ENCODE assay signal across 23 cellular contexts in genomic region chr1:15946546-15947381, GRCh38. TPM values are rescaled to one million over a fixed set of nuclear protein-coding genes. Genes with fewer than 3 reads are reported as not detected.
DNase-seq lines count a peak whose midpoint lies in the region.
"Had no signal": no experiment of that assay in that cellular context is flagged by ENCODE, and none has a peak within 500 bp of the region (broad histone marks: within the 10 kb centered on the region; RNA-seq: fewer than 3 reads in every experiment).

No MANE protein-coding gene starts in this region.

- no peak overlapping the region for H3K23ac ChIP-seq in trophoblast cell (ENCODE audit: low read length)

- intact Hi-C loops in CD4-positive, alpha-beta memory T cell (cut with micrococcal nuclease), result no loop called here

- H3K4me3 ChIP-seq in CD4-positive, alpha-beta memory T cell (ENCODE audit: low read length in 2 of 2), result no peak overlapping the region
- H3K4me3 ChIP-seq in trophoblast cell (ENCODE audit: low read depth, low read length), result no peak overlapping the region
- H3K4me3 ChIP-seq: heart right ventricle, right lobe of liver, thyroid gland had no signal

- H3K4me3 Mint-ChIP-seq in CD4-positive, alpha-beta memory T cell, result no peak overlapping the region
- peak overlapping the region in 2 of 4 donors; percentile 49 to 68 for H3K4me3 Mint-ChIP-seq in IgD-negative memory B cell
- H3K4me3 Mint-ChIP-seq in T-helper 2 cell treated with Interferon-gamma antibody and Interleukin-4, amounts not matched to agents 5 μg/mL and 100 μg/mL, for 36 hours, result no peak overlapping the region

- no peaks in the 10 kb centered on the region for H3K27me3 ChIP-seq in CD4-positive, alpha-beta memory T cell (ENCODE audit: insufficient read depth, low read length)
- H3K27me3 ChIP-seq in trophoblast cell (ENCODE audit: insufficient read depth, low read length), result no peaks in the 10 kb centered on the region
- H3K27me3 ChIP-seq: brain microvascular endothelial cell, heart right ventricle, right lobe of liver, thyroid gland had no signal

- CTCF ChIA-PET in CD4-positive, alpha-beta memory T cell (lab: Charles Lee; ENCODE audit: partially characterized antibody), result no interaction called here

- no CpG with 5 or more reads among the region's 18 CpGs for whole genome bisulfite sequencing in trophoblast cell (ENCODE audit: extremely low coverage, insufficient coverage, insufficient read length)

- H3K79me1 ChIP-seq in trophoblast cell (ENCODE audit: low read length), result no peaks in the 10 kb centered on the region

- H3K36me3 ChIP-seq in CD4-positive, alpha-beta memory T cell (ENCODE audit: insufficient read depth, low read length), result peaks cover 48% of the 10 kb centered on the region
- peaks cover 67 to 70% of the 10 kb centered on the region in 2 experiments for H3K36me3 ChIP-seq in trophoblast cell (ENCODE audit: control insufficient read depth in 1 of 2, insufficient read depth in 2 of 2, low read length in 2 of 2)

- DNase-seq in CD4-positive, alpha-beta memory T cell, result no peak
- DNase-seq in cerebellum (ENCODE audit: low spot score) (peak; percentile 37), trophoblast cell (no peak), retina (no peak)
- no peak for DNase-seq in NK-92 treated with Interleukin-12 subunit alpha and Interleukin-12 subunit beta, amount 100 ng/mL, for 24 hours (lab: John Stamatoyannopoulos, UW)
- no peak for DNase-seq in T-helper 2 cell treated with Interferon-gamma antibody and Interleukin-4, amounts not matched to agents 5 μg/mL and 100 μg/mL, for 36 hours (ENCODE audit: low spot score)
- DNase-seq: brain microvascular endothelial cell; DMS79; HCEC 1CT; heart right ventricle; mesendoderm; NCI-H187 treated with DMSO at 0.1 percent for 48 hours; NCI-H510A; nucleus accumbens; right lobe of liver; stimulated activated CD4-positive, alpha-beta T cell treated with anti-CD3 and anti-CD28 coated beads, Interleukin-2, amount 100 ng/mL, for 24 hours; T-helper 9 cell; thyroid gland had no signal

- H2AFZ ChIP-seq in trophoblast cell (ENCODE audit: insufficient read depth, low read length, poor library complexity), result no peak overlapping the region

- no peak overlapping the region for H3K27ac ChIP-seq in CD4-positive, alpha-beta memory T cell (ENCODE audit: low read depth, low read length)
- no peak overlapping the region for H3K27ac ChIP-seq in trophoblast cell (ENCODE audit: low read depth, low read length)
- H3K27ac ChIP-seq: brain microvascular endothelial cell, right lobe of liver had no signal

- peaks cover 16 to 47% of the 10 kb centered on the region in 2 donors for H3K36me3 Mint-ChIP-seq in CD4-positive, alpha-beta memory T cell
- peaks cover 3% of the 10 kb centered on the region for H3K36me3 Mint-ChIP-seq in IgD-negative memory B cell
- H3K36me3 Mint-ChIP-seq in T-helper 2 cell treated with Interferon-gamma antibody and Interleukin-4, amounts not matched to agents 5 μg/mL and 100 μg/mL, for 36 hours (ENCODE audit: low read depth), result peaks cover 15% of the 10 kb centered on the region

- no peak overlapping the region for H2BK120ac ChIP-seq in trophoblast cell (ENCODE audit: insufficient read depth, low read length, poor library complexity)

- no peak overlapping the region for H2BK12ac ChIP-seq in trophoblast cell (ENCODE audit: low read length)

- H3K27ac Mint-ChIP-seq in CD4-positive, alpha-beta memory T cell, result peak overlapping the region; percentile 42 to 96 (median 75)
- H3K27ac Mint-ChIP-seq in IgD-negative memory B cell, result peak overlapping the region; percentile 39 to 73 (median 67)
- H3K27ac Mint-ChIP-seq in T-helper 2 cell treated with Interferon-gamma antibody and Interleukin-4, amounts not matched to agents 5 μg/mL and 100 μg/mL, for 36 hours, result no peak overlapping the region

- H3K9me3 ChIP-seq in CD4-positive, alpha-beta memory T cell (ENCODE audit: control insufficient read depth in 1 of 2, low read length in 2 of 2), result no peaks in the 10 kb centered on the region
- H3K9me3 ChIP-seq in trophoblast cell (ENCODE audit: insufficient read depth, low read depth, low read length), result no peaks in the 10 kb centered on the region
- H3K9me3 ChIP-seq: heart right ventricle, right lobe of liver, thyroid gland had no signal

- H3K4ac ChIP-seq in trophoblast cell (ENCODE audit: low read depth, low read length), result no peak overlapping the region

- H2AK5ac ChIP-seq in trophoblast cell (ENCODE audit: low read length), result no peak overlapping the region

- H4K91ac ChIP-seq in trophoblast cell (ENCODE audit: low read depth, low read length), result no peak overlapping the region

- H3K4me2 ChIP-seq in trophoblast cell (ENCODE audit: low read length), result no peak overlapping the region

- peak overlapping the region; percentile 5 for H4K12ac ChIP-seq in trophoblast cell (ENCODE audit: low read depth, low read length)

- no peaks in the 10 kb centered on the region for H3K79me2 ChIP-seq in trophoblast cell (ENCODE audit: control insufficient read depth, insufficient read depth, low read length, poor library complexity)

- no peak overlapping the region for H3K9ac ChIP-seq in trophoblast cell (ENCODE audit: low read length)

- no peak overlapping the region for H2BK5ac ChIP-seq in trophoblast cell (ENCODE audit: low read depth, low read length, poor library complexity)

- peaks cover 0 to 2% of the 10 kb centered on the region in 2 donors for H3K27me3 Mint-ChIP-seq in CD4-positive, alpha-beta memory T cell
- no peaks in the 10 kb centered on the region for H3K27me3 Mint-ChIP-seq in IgD-negative memory B cell
- no peaks in the 10 kb centered on the region for H3K27me3 Mint-ChIP-seq in T-helper 2 cell treated with Interferon-gamma antibody and Interleukin-4, amounts not matched to agents 5 μg/mL and 100 μg/mL, for 36 hours (ENCODE audit: low read depth)

- no peak overlapping the region for H3K18ac ChIP-seq in trophoblast cell (ENCODE audit: low read length)

- H3K9me3 Mint-ChIP-seq in CD4-positive, alpha-beta memory T cell, result no peaks in the 10 kb centered on the region
- no peaks in the 10 kb centered on the region for H3K9me3 Mint-ChIP-seq in IgD-negative memory B cell
- no peaks in the 10 kb centered on the region for H3K9me3 Mint-ChIP-seq in T-helper 2 cell treated with Interferon-gamma antibody and Interleukin-4, amounts not matched to agents 5 μg/mL and 100 μg/mL, for 36 hours

- H3K14ac ChIP-seq in trophoblast cell (ENCODE audit: low read length), result no peak overlapping the region

- peaks cover 41% of the 10 kb centered on the region for H3K4me1 ChIP-seq in CD4-positive, alpha-beta memory T cell (ENCODE audit: insufficient read depth, low read length)
- H3K4me1 ChIP-seq in trophoblast cell (ENCODE audit: control insufficient read depth in 1 of 2, insufficient read depth in 2 of 2, low read length in 2 of 2), result peaks cover 8 to 18% of the 10 kb centered on the region in 2 experiments

- POLR2A ChIA-PET in CD4-positive, alpha-beta memory T cell (lab: Charles Lee; ENCODE audit: partially characterized antibody), result no interaction called here

- H3K4me1 Mint-ChIP-seq in CD4-positive, alpha-beta memory T cell, result peaks cover 36 to 54% (median 40%) of the 10 kb centered on the region in 4 donors
- peaks cover 37 to 43% (median 40%) of the 10 kb centered on the region in 3 donors for H3K4me1 Mint-ChIP-seq in IgD-negative memory B cell
- peaks cover 32% of the 10 kb centered on the region for H3K4me1 Mint-ChIP-seq in T-helper 2 cell treated with Interferon-gamma antibody and Interleukin-4, amounts not matched to agents 5 μg/mL and 100 μg/mL, for 36 hours (ENCODE audit: low read depth)

- no peak overlapping the region for H4K8ac ChIP-seq in trophoblast cell (ENCODE audit: low read depth, low read length)

RNA-seq across cellular contexts. Expression of gene ZBTB17, which starts 29.1 kb away (rescaled TPM):
- 10 to 100 TPM; 52.6 to 61.0 TPM for total RNA-seq in CD4-positive, alpha-beta memory T cell
- 10 to 100 TPM in 1 of 2 donors, 1 to 10 TPM in 1; 5.2 to 24.3 TPM for polyA plus RNA-seq in CD4-positive, alpha-beta memory T cell
- 30.5 TPM for polyA plus RNA-seq in IgD-negative memory B cell
- 30.9 TPM for total RNA-seq in cerebellum
- 28.3 and 29.2 TPM in 2 replicates for polyA plus RNA-seq in trophoblast cell (2013)

RNA-seq across cellular contexts. Expression of gene SRARP, which starts 57.3 kb away (rescaled TPM):
- total RNA-seq in CD4-positive, alpha-beta memory T cell, result not detected
- polyA plus RNA-seq in CD4-positive, alpha-beta memory T cell, result not detected
- polyA plus RNA-seq in IgD-negative memory B cell, result not detected
- 0.82 TPM for total RNA-seq in cerebellum
- not detected in 2 replicates for polyA plus RNA-seq in trophoblast cell (2013)
- total RNA-seq: fibroblast of lung, HT-29, M059J, right lobe of liver had no signal
- polyA plus RNA-seq: fibroblast of lung, keratinocyte had no signal
